ENCODE assay signal across 8 cellular contexts in the genomic region with DNA sequence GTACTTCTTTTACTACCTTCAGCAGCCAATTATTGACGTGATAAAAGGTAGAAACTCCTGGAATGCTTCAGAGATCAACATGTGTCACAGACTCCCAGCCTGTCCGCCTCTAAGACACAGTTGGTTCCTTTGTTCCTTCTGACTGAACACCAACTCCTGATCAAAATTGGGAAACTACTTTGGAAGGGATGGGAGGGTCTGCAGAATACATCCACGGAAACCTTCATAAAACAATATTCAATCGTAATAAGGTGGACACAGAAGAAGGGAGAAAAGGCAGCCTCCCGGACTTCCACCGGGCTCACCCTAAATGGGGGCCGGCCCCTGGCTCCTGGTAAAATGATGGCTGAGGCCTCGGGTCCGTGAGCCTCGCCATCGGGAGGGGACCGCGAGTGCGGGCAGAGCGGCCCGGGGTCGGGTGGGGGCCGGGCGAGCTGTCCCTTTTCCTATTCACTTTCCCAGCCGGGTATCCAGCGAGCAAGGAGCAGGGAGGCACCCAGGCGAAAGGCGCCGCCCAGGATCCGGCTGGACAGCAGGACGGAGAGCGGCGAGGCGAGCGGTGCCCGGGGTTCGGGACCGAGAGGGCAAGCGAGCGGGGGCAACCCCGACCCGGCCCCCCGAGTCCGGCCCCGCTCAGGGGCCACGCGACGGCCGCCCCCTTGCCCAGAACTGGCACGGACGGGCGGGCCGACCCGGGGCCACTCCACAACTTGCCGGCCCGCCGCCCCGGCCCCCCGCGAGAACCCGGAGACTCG. TPM values are rescaled to one million over a fixed set of nuclear protein-coding genes. Genes with fewer than 3 reads are reported as not detected.
DNase-seq lines count a peak whose midpoint lies in the region; ATAC-seq and TF ChIP-seq lines count a peak whose summit lies in the region.

No MANE protein-coding gene starts in this region.

- POLR2A ChIA-PET in activated CD8-positive, alpha-beta T cell treated with anti-CD3 and anti-CD28 coated beads, Interleukin-2, amount 10 ng/mL, durations not matched to agents 7 days and 5 days (lab: Charles Lee): interaction anchor here (0.8 to 3.2 kb wide), 6 partner anchors 8 to 668 kb away, joined by 3 to 40 read pairs (median 8); no protein-coding TSS in a partner anchor
- POLR2A ChIA-PET in GM10248 (lab: Yijun Ruan, JAX): no interaction called here

- H3K27me3 Mint-ChIP-seq in activated CD8-positive, alpha-beta T cell treated with anti-CD3 and anti-CD28 coated beads, Interleukin-2, amount 10 ng/mL, durations not matched to agents 7 days and 5 days (ENCODE audit: low read depth): peaks cover 9% of the 10 kb centered on the region
- H3K27me3 Mint-ChIP-seq in naive B cell: peaks cover 0 to 6% (median 0%) of the 10 kb centered on the region in 3 donors

- H3K36me3 Mint-ChIP-seq in activated CD8-positive, alpha-beta T cell treated with anti-CD3 and anti-CD28 coated beads, Interleukin-2, amount 10 ng/mL, durations not matched to agents 7 days and 5 days (ENCODE audit: low read depth): no peaks in the 10 kb centered on the region
- H3K36me3 Mint-ChIP-seq in naive B cell: no peaks in the 10 kb centered on the region

- ATAC-seq in GM19023 (IDR thresholded peaks at IDR 0.05; ENCODE audit: unreplicated experiment): peak; percentile 4
- ATAC-seq in HG03432 (IDR thresholded peaks at IDR 0.05; ENCODE audit: unreplicated experiment): peak; percentile 17
- ATAC-seq in activated CD8-positive, alpha-beta T cell treated with anti-CD3 and anti-CD28 coated beads, Interleukin-2, amount 10 ng/mL, durations not matched to agents 7 days and 5 days: no peak
- no peak for ATAC-seq in naive B cell (ENCODE audit: low read depth in 2 of 2)

- peak overlapping the region; percentile 85 for H3K4me3 Mint-ChIP-seq in activated CD8-positive, alpha-beta T cell treated with anti-CD3 and anti-CD28 coated beads, Interleukin-2, amount 10 ng/mL, durations not matched to agents 7 days and 5 days
- H3K4me3 Mint-ChIP-seq in naive B cell: peak overlapping the region; percentile 82 to 99 (median 90)

- TF ChIP-seq CTCF in fibroblast of mammary gland (conservative IDR thresholded peaks at IDR 0.05; ENCODE audit: control insufficient read depth, insufficient read depth, low read depth, low read length) (no peak), GM10248 (IDR thresholded peaks at IDR 0.05; ENCODE audit: control extremely low read depth, extremely low read depth, low read depth, missing control alignments) (no peak)

- CTCF ChIA-PET in activated CD8-positive, alpha-beta T cell treated with anti-CD3 and anti-CD28 coated beads, Interleukin-2, amount 10 ng/mL, durations not matched to agents 7 days and 5 days (lab: Charles Lee): no interaction called here
- CTCF ChIA-PET in GM10248 (lab: Yijun Ruan, JAX): interaction anchor here (1.1 to 2.1 kb wide), 4 partner anchors 7 to 684 kb away, joined by 3 to 5 read pairs (median 4); no protein-coding TSS in a partner anchor

- peaks cover 45% of the 10 kb centered on the region for H3K4me1 Mint-ChIP-seq in activated CD8-positive, alpha-beta T cell treated with anti-CD3 and anti-CD28 coated beads, Interleukin-2, amount 10 ng/mL, durations not matched to agents 7 days and 5 days (ENCODE audit: low read depth)
- H3K4me1 Mint-ChIP-seq in naive B cell: peaks cover 42 to 48% (median 45%) of the 10 kb centered on the region in 3 donors

- H3K27ac Mint-ChIP-seq in activated CD8-positive, alpha-beta T cell treated with anti-CD3 and anti-CD28 coated beads, Interleukin-2, amount 10 ng/mL, durations not matched to agents 7 days and 5 days: peak overlapping the region; percentile 91
- H3K27ac Mint-ChIP-seq in naive B cell: peak overlapping the region; percentile 28 to 93 (median 88)

- peak; percentile 60 for DNase-seq in AG08395 (ENCODE audit: low spot score)
- DNase-seq in activated CD8-positive, alpha-beta T cell treated with anti-CD3 and anti-CD28 coated beads, Interleukin-2, amount 10 ng/mL, durations not matched to agents 7 days and 5 days: peak; percentile 30
- no peak for DNase-seq in fibroblast of mammary gland (ENCODE audit: low read depth)
- no peak for DNase-seq in naive B cell
- peak; percentile 61 for DNase-seq in ureter (ENCODE audit: low spot score)
- no peak for DNase-seq in GM10248 (ENCODE audit: extremely low spot score)

- H3K4me3 ChIP-seq in fibroblast of mammary gland (ENCODE audit: control insufficient read depth, low read depth, low read length): peak overlapping the region; percentile 87

- no peaks in the 10 kb centered on the region for H3K9me3 Mint-ChIP-seq in activated CD8-positive, alpha-beta T cell treated with anti-CD3 and anti-CD28 coated beads, Interleukin-2, amount 10 ng/mL, durations not matched to agents 7 days and 5 days (ENCODE audit: insufficient read depth)
- H3K9me3 Mint-ChIP-seq in naive B cell: no peaks in the 10 kb centered on the region

RNA-seq across cellular contexts. Expression of gene NRIP1, which starts 0.8 kb away (rescaled TPM):
- total RNA-seq in activated CD8-positive, alpha-beta T cell treated with anti-CD3 and anti-CD28 coated beads, Interleukin-2, amount 10 ng/mL, durations not matched to agents 7 days and 5 days: 10 to 100 TPM; 18.9 to 20.1 TPM
- polyA plus RNA-seq in naive B cell (ENCODE audit: low read depth in 6 of 6): 10 to 100 TPM; 43.9 to 73.9 (median 52.2) TPM
- total RNA-seq in ureter: 45.5 TPM

Comparison
In these comparisons a context has a peak if more than half of its experiments do, and no peak if none do; other contexts are left out.
1. DNase-seq: peak in AG08395 (single experiment), activated CD8-positive, alpha-beta T cell treated with anti-CD3 and anti-CD28 coated beads, Interleukin-2, amount 10 ng/mL, durations not matched to agents 7 days and 5 days (single experiment) and ureter (single experiment); none in fibroblast of mammary gland (single experiment), naive B cell (single experiment) and GM10248 (single experiment).
2. ATAC-seq: peak in GM19023 (single experiment) and HG03432 (single experiment); none in activated CD8-positive, alpha-beta T cell treated with anti-CD3 and anti-CD28 coated beads, Interleukin-2, amount 10 ng/mL, durations not matched to agents 7 days and 5 days (single experiment) and naive B cell (0 of 2).